ENCODE assay signal across 33 cellular contexts in genomic region chr6:101434601-101435000, GRCh38. TPM values are rescaled to one million over a fixed set of nuclear protein-coding genes. Genes with fewer than 3 reads are reported as not detected.
"Had no signal": no experiment of that assay in that cellular context is flagged by ENCODE, and none has a peak within 500 bp of the region (broad histone marks: within the 10 kb centered on the region; RNA-seq: fewer than 3 reads in every experiment).

No MANE protein-coding gene starts in this region.

- ATAC-seq: naive thymus-derived CD8-positive, alpha-beta T cell; natural killer cell treated with Interleukin-12 subunit alpha and Interleukin-12 subunit beta and Interleukin-15 and Interleukin-18, amount 100 ng/mL, for 72 hours; psoas muscle; right cardiac atrium; sciatic nerve; stimulated activated memory B cell treated with anti-CD40 and anti-IgM and Interleukin-4, amounts not matched to agents 10 μg/mL and 1 μg/mL and 100 μg/mL, for 72 hours; stimulated activated naive CD8-positive, alpha-beta T cell treated with anti-CD3 and anti-CD28 coated beads, Interleukin-15, amount 100 ng/mL, for 72 hours; stimulated activated naive CD8-positive, alpha-beta T cell treated with anti-CD3 and anti-CD28 coated beads, Interleukin-15, Interleukin-2, amounts not matched to agents 100 U/mL and 50 U/mL, for 24 hours; upper lobe of right lung had no signal

- H3K36me3 Mint-ChIP-seq: naive thymus-derived CD8-positive, alpha-beta T cell; stimulated activated memory B cell treated with anti-CD40 and anti-IgM and Interleukin-4, amounts not matched to agents 10 μg/mL and 1 μg/mL and 100 μg/mL, for 72 hours; type B pancreatic cell had no signal

- H3K9me3 Mint-ChIP-seq: nephron progenitor cell; neural crest cell; stimulated activated naive CD8-positive, alpha-beta T cell treated with anti-CD3 and anti-CD28 coated beads, Interleukin-15, amount 100 ng/mL, for 72 hours; type B pancreatic cell had no signal

- H3K27ac ChIP-seq: neutrophil, ovary, parathyroid adenoma, psoas muscle, skin epidermis, spleen, suprapubic skin, testis, tibial artery, transverse colon, upper lobe of right lung, uterus had no signal

- H3K27me3 Mint-ChIP-seq: natural killer cell treated with Interleukin-12 subunit alpha and Interleukin-12 subunit beta and Interleukin-15 and Interleukin-18, amount 100 ng/mL, for 72 hours; progenitor cell of endocrine pancreas; stimulated activated memory B cell treated with anti-CD40 and anti-IgM and Interleukin-4, amounts not matched to agents 10 μg/mL and 1 μg/mL and 100 μg/mL, for 72 hours; stimulated activated naive CD8-positive, alpha-beta T cell treated with anti-CD3 and anti-CD28 coated beads, Interleukin-15, amount 100 ng/mL, for 72 hours; type B pancreatic cell had no signal

- H3K4me3 ChIP-seq: ovary, psoas muscle, skin epidermis, smooth muscle cell, spleen, suprapubic skin, testis, tibial artery, transverse colon, upper lobe of right lung, uterus had no signal

- H3K79me2 ChIP-seq: parathyroid adenoma had no signal

- H3K27me3 ChIP-seq: neutrophil, ovary, spleen, suprapubic skin, testis, tibial artery, transverse colon, upper lobe of right lung, uterus had no signal

- H2AFZ ChIP-seq: parathyroid adenoma had no signal

- H3K4me1 Mint-ChIP-seq: naive thymus-derived CD8-positive, alpha-beta T cell; stimulated activated memory B cell treated with anti-CD40 and anti-IgM and Interleukin-4, amounts not matched to agents 10 μg/mL and 1 μg/mL and 100 μg/mL, for 72 hours; stimulated activated naive CD8-positive, alpha-beta T cell treated with anti-CD3 and anti-CD28 coated beads, Interleukin-15, amount 100 ng/mL, for 72 hours had no signal

- H3K27ac Mint-ChIP-seq: naive thymus-derived CD8-positive, alpha-beta T cell; natural killer cell treated with Interleukin-12 subunit alpha and Interleukin-12 subunit beta and Interleukin-15 and Interleukin-18, amount 100 ng/mL, for 72 hours; progenitor cell of endocrine pancreas; stimulated activated memory B cell treated with anti-CD40 and anti-IgM and Interleukin-4, amounts not matched to agents 10 μg/mL and 1 μg/mL and 100 μg/mL, for 72 hours; stimulated activated naive CD8-positive, alpha-beta T cell treated with anti-CD3 and anti-CD28 coated beads, Interleukin-15, amount 100 ng/mL, for 72 hours; type B pancreatic cell had no signal

- H3K4me1 ChIP-seq: parathyroid adenoma, psoas muscle, spleen, suprapubic skin, testis, transverse colon, upper lobe of right lung, uterus had no signal

- H3K4me2 ChIP-seq: smooth muscle cell had no signal

- H3K4me3 Mint-ChIP-seq: naive thymus-derived CD8-positive, alpha-beta T cell; natural killer cell treated with Interleukin-12 subunit alpha and Interleukin-12 subunit beta and Interleukin-15 and Interleukin-18, amount 100 ng/mL, for 72 hours; nephron progenitor cell; neural crest cell; stimulated activated memory B cell treated with anti-CD40 and anti-IgM and Interleukin-4, amounts not matched to agents 10 μg/mL and 1 μg/mL and 100 μg/mL, for 72 hours; stimulated activated naive CD8-positive, alpha-beta T cell treated with anti-CD3 and anti-CD28 coated beads, Interleukin-15, amount 100 ng/mL, for 72 hours; type B pancreatic cell had no signal

- H3K36me3 ChIP-seq: neutrophil, ovary, spleen, suprapubic skin, tibial artery, transverse colon, upper lobe of right lung, uterus had no signal

- H3K9me3 ChIP-seq: neutrophil, ovary, psoas muscle, spleen, suprapubic skin, testis, tibial artery, transverse colon, upper lobe of right lung, uterus had no signal

- DNase-seq: naive thymus-derived CD8-positive, alpha-beta T cell; nephron progenitor cell; nucleus accumbens; ovary; posterior cingulate gyrus; psoas muscle; right cardiac atrium; spleen; stimulated activated CD4-positive, alpha-beta T cell treated with anti-CD3 and anti-CD28 coated beads, Interleukin-12 subunit alpha, Interleukin-12 subunit beta, amount 100 ng/mL, for 4 hours; stimulated activated CD4-positive, alpha-beta T cell treated with anti-CD3 and anti-CD28 coated beads, Interleukin-1b, Interleukin-23, amount 100 ng/mL, for 48 hours; stimulated activated CD4-positive, alpha-beta T cell treated with anti-CD3 and anti-CD28 coated beads, Interleukin-4, amount 100 ng/mL, for 1 hour; stimulated activated CD4-positive, alpha-beta T cell treated with anti-CD3 and anti-CD28 coated beads, Interleukin-4, amount 100 ng/mL, for 4 hours; stimulated activated CD8-positive, alpha-beta memory T cell treated with anti-CD3 and anti-CD28 coated beads, Interleukin-4, amount 100 ng/mL, for 48 hours; stimulated activated naive CD4-positive, alpha-beta T cell; stimulated activated naive CD8-positive, alpha-beta T cell treated with anti-CD3 and anti-CD28 coated beads, Interleukin-15, amount 100 ng/mL, for 72 hours; stimulated activated naive CD8-positive, alpha-beta T cell treated with anti-CD3 and anti-CD28 coated beads, Interleukin-15, Interleukin-2, amounts not matched to agents 100 U/mL and 50 U/mL, for 24 hours; substantia nigra; testis; tibial artery; transverse colon; upper lobe of right lung; uterus had no signal

RNA-seq across cellular contexts. Expression of gene GRIK2, which starts 41.1 kb away (rescaled TPM):
- total RNA-seq: naive thymus-derived CD8-positive, alpha-beta T cell; natural killer cell treated with Interleukin-12 subunit alpha and Interleukin-12 subunit beta and Interleukin-15 and Interleukin-18, amount 100 ng/mL, for 72 hours had no signal
- polyA plus RNA-seq: naive thymus-derived CD8-positive, alpha-beta T cell had no signal
